In the genomic region with DNA sequence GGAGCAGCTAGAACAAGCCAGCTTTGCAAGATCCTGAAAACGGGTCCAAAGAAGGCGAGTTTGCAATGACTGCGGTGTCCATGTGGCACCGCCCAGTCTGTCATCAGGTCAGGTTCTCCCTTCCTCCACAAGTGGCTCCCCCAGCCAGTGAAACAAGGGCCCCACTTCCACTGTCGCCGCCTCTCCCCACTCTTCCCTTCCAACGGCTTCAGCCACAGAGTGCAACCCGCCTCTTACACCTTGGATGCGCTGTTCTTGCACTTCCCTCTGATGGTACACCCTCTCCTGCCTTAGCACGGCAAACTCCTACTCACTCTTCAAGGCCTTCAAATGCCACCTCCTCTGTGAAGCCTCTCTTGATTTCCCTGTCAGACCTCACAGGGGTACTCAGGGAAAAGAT, we compare ENCODE assay signal across 28 cellular contexts. TPM values are rescaled to one million over a fixed set of nuclear protein-coding genes. Genes with fewer than 3 reads are reported as not detected.
A peak's percentile ranks its signal among the peaks of the same experiment; 100 is the strongest.
DNase-seq lines count a peak whose midpoint lies in the region; ATAC-seq and TF ChIP-seq lines count a peak whose summit lies in the region.
"Had no signal": no experiment of that assay in that cellular context is flagged by ENCODE, and none has a peak within 500 bp of the region (broad histone marks: within the 10 kb centered on the region; RNA-seq: fewer than 3 reads in every experiment).

No MANE protein-coding gene starts in this region.

- no peaks in the 10 kb centered on the region for H3K9me3 ChIP-seq in upper lobe of right lung
- H3K9me3 ChIP-seq: gastrocnemius medialis, prostate gland, SJCRH30, thoracic aorta had no signal

- ATAC-seq in Right ventricle myocardium inferior (no peak), left cardiac atrium (no peak), upper lobe of right lung (no peak)
- ATAC-seq: gastrocnemius medialis had no signal

- peaks cover 0 to 2% (median 0%) of the 10 kb centered on the region in 5 experiments for H3K9me3 Mint-ChIP-seq in brain
- H3K9me3 Mint-ChIP-seq: memory B cell; stimulated activated naive CD8-positive, alpha-beta T cell treated with anti-CD3 and anti-CD28 coated beads, Interleukin-15, Interleukin-2, amounts not matched to agents 100 ng/mL and 50 ng/mL, for 24 hours had no signal

- no peak overlapping the region for H3K4me3 ChIP-seq in upper lobe of right lung
- H3K4me3 ChIP-seq: dorsolateral prefrontal cortex, gastrocnemius medialis, hepatocyte, prostate gland, SJCRH30, skin epidermis, thoracic aorta had no signal

- peak overlapping the region in 3 of 5 experiments; percentile 51 to 99 (median 93) for H3K27ac Mint-ChIP-seq in brain
- H3K27ac Mint-ChIP-seq: B cell; memory B cell; stimulated activated naive CD8-positive, alpha-beta T cell treated with anti-CD3 and anti-CD28 coated beads, Interleukin-15, Interleukin-2, amounts not matched to agents 100 ng/mL and 50 ng/mL, for 24 hours had no signal

- no peak overlapping the region for H3K27ac ChIP-seq in upper lobe of right lung
- H3K27ac ChIP-seq: gastrocnemius medialis, hepatocyte, prostate gland, SJCRH30, skin epidermis, thoracic aorta had no signal

- no peak for TF ChIP-seq CTCF in brain (conservative IDR thresholded peaks at IDR 0.05)
- no peak for TF ChIP-seq CTCF in upper lobe of right lung (IDR thresholded peaks at IDR 0.05)

- peaks cover 72% of the 10 kb centered on the region for H3K4me1 Mint-ChIP-seq in brain

- no peaks in the 10 kb centered on the region for H3K36me3 Mint-ChIP-seq in brain

- DNase-seq in Right ventricle myocardium inferior (ENCODE audit: missing footprints) (peak; percentile 18), left cardiac atrium (no peak), MV-4-11 (lab: John Stamatoyannopoulos, UW) (peak; percentile 41), upper lobe of right lung (peak; percentile 52), SW 1271 (lab: John Stamatoyannopoulos, UW) (no peak), CD1c-positive myeloid dendritic cell (ENCODE audit: extremely low spot score) (no peak), middle frontal gyrus (ENCODE audit: extremely low spot score, low spot score) (no peak)
- DNase-seq: activated CD4-positive, alpha-beta T cell treated with anti-CD3 and anti-CD28 coated beads for 1 hour; activated gamma-delta T cell treated with Interleukin-2 at 50 U/mL for 16 hours; activated T-cell treated with anti-CD3 and anti-CD28 coated beads for 4 hours; cerebellar nuclear complex; gastrocnemius medialis; Kasumi-1; NCI-H1048; NCI-H1694; NCI-H524; nucleus accumbens; T-helper 1 cell had no signal

- peaks cover 29% of the 10 kb centered on the region for H3K27me3 ChIP-seq in upper lobe of right lung
- H3K27me3 ChIP-seq: dorsolateral prefrontal cortex, SJCRH30 had no signal

- H3K4me3 Mint-ChIP-seq in brain, result peak overlapping the region in 3 of 5 experiments; percentile 74 to 86 (median 85)
- H3K4me3 Mint-ChIP-seq: B cell; memory B cell; stimulated activated naive CD8-positive, alpha-beta T cell treated with anti-CD3 and anti-CD28 coated beads, Interleukin-15, Interleukin-2, amounts not matched to agents 100 ng/mL and 50 ng/mL, for 24 hours had no signal

- H3K27me3 Mint-ChIP-seq in brain, result peaks cover 19% of the 10 kb centered on the region

- peaks cover 5% of the 10 kb centered on the region for H3K4me1 ChIP-seq in upper lobe of right lung
- H3K4me1 ChIP-seq: prostate gland, SJCRH30 had no signal

- intact Hi-C loops in Right ventricle myocardium inferior (cut with DNase I), result no loop called here
- intact Hi-C loops in left cardiac atrium (cut with DNase I), result no loop called here
- intact Hi-C loops in upper lobe of right lung (cut with DNase I), result no loop called here

- H3K36me3 ChIP-seq in upper lobe of right lung, result no peaks in the 10 kb centered on the region
- H3K36me3 ChIP-seq: gastrocnemius medialis, prostate gland, SJCRH30, thoracic aorta had no signal

RNA-seq across cellular contexts. Expression of a gene that starts 10.8 kb away (rescaled TPM):
- total RNA-seq in Right ventricle myocardium inferior (16.7 TPM), left cardiac atrium (10 to 100 TPM; 13.9 to 18.2 TPM), upper lobe of right lung (47.4 TPM)
- 19.3 TPM for polyA plus RNA-seq in brain (ENCODE audit: insufficient read depth, low read depth, low replicate concordance)

Comparison
In these comparisons a context has a peak if more than half of its experiments do, and no peak if none do; other contexts are left out.
1. DNase-seq: peak in Right ventricle myocardium inferior (single experiment), MV-4-11 (single experiment) and upper lobe of right lung (single experiment); none in left cardiac atrium (single experiment), SW 1271 (0 of 2), CD1c-positive myeloid dendritic cell (single experiment) and middle frontal gyrus (single experiment).